In genomic region chr6:64732888-64733287, GRCh38 we compare ENCODE assay signal across 20 cellular contexts.
A peak's percentile ranks its signal among the peaks of the same experiment; 100 is the strongest.
DNase-seq lines count a peak whose midpoint lies in the region; FAIRE-seq and TF ChIP-seq lines count a peak whose summit lies in the region.
"Had no signal": no experiment of that assay in that cellular context is flagged by ENCODE, and none has a peak within 500 bp of the region (broad histone marks: within the 10 kb centered on the region; RNA-seq: fewer than 3 reads in every experiment).

No MANE protein-coding gene starts in this region.

- TF ChIP-seq CTCF in OCI-LY3 (IDR thresholded peaks at IDR 0.05; ENCODE audit: low read depth, low read length) = peak; percentile 67
- TF ChIP-seq CTCF in bronchial epithelial cell (IDR thresholded peaks at IDR 0.05; ENCODE audit: insufficient read depth, low read length, severe bottlenecking) = peak; percentile 3

- FAIRE-seq in bronchial epithelial cell (lab: Jason Lieb, UNC) = no peak
- FAIRE-seq: A549, pancreas had no signal

- H3K27ac ChIP-seq in OCI-LY3 (ENCODE audit: low read length) (no peak overlapping the region), mesendoderm (ENCODE audit: low read depth, low read length) (no peak overlapping the region)
- H3K27ac ChIP-seq: A549, HL-60, pancreas had no signal

- H3K9ac ChIP-seq in OCI-LY3 (ENCODE audit: low read length) = no peak overlapping the region
- H3K9ac ChIP-seq in mesendoderm (ENCODE audit: low read length) = no peak overlapping the region

- H3K4me2 ChIP-seq in OCI-LY3 (ENCODE audit: low read length) (no peak overlapping the region), mesendoderm (ENCODE audit: low read length) (no peak overlapping the region)
- H3K4me2 ChIP-seq: A549 had no signal

- no peak overlapping the region for H2BK5ac ChIP-seq in mesendoderm (ENCODE audit: low read length)

- H3K4me1 ChIP-seq in OCI-LY3 (ENCODE audit: low read length) (no peaks in the 10 kb centered on the region), mesendoderm (ENCODE audit: control insufficient read depth, low read depth, low read length) (no peaks in the 10 kb centered on the region)
- H3K4me1 ChIP-seq: A549, Caco-2, HAP-1, pancreas had no signal

- intact Hi-C loops in cardiac septum (cut with DNase I) = no loop called here

- no peaks in the 10 kb centered on the region for H3K9me3 ChIP-seq in OCI-LY3 (ENCODE audit: insufficient read depth, low read length)
- H3K9me3 ChIP-seq: A549, Caco-2, HAP-1, mucosa of descending colon, pancreas had no signal

- DNase-seq in NOMO-1 treated with DMSO at 0.1 percent for 48 hours (lab: John Stamatoyannopoulos, UW; ENCODE audit: unreplicated experiment) = peak; percentile 18
- no peak for DNase-seq in NOMO-1 treated with dmso at 0.1 percent for 144 hours (lab: John Stamatoyannopoulos, UW; ENCODE audit: unreplicated experiment)
- peak; percentile 12 for DNase-seq in bronchial epithelial cell (ENCODE audit: low read depth)
- DNase-seq in mesendoderm = peak; percentile 83
- DNase-seq in activated CD8-positive, alpha-beta memory T cell treated with anti-CD3 and anti-CD28 coated beads, Interleukin-2, amount 50 U/mL, for 4 hours = no peak
- no peak for DNase-seq in NCI-H446 treated with DMSO at 0.1 percent for 48 hours (lab: John Stamatoyannopoulos, UW)
- no peak for DNase-seq in cardiac septum (ENCODE audit: low spot score)
- DNase-seq: activated CD4-positive, alpha-beta T cell treated with anti-CD3 and anti-CD28 coated beads for 48 hours; activated naive CD8-positive, alpha-beta T cell treated with anti-CD3 and anti-CD28 coated beads, Interleukin-2, amount 50 U/mL, for 24 hours; activated T-cell treated with anti-CD3 and anti-CD28 coated beads, Interleukin-2, amount 50 U/mL, for 4 hours; immature natural killer cell; mucosa of descending colon; NCI-H2081 treated with DMSO at 0.1 percent for 48 hours; pancreas; substantia nigra had no signal

- H3K79me2 ChIP-seq in OCI-LY3 (ENCODE audit: low read length) (no peaks in the 10 kb centered on the region), mesendoderm (ENCODE audit: control insufficient read depth, insufficient read depth, low read length) (no peaks in the 10 kb centered on the region)

- no peak overlapping the region for H4K8ac ChIP-seq in mesendoderm (ENCODE audit: low read depth, low read length)

- no peak overlapping the region for H2AK5ac ChIP-seq in mesendoderm (ENCODE audit: low read length)

- no peak overlapping the region for H2BK15ac ChIP-seq in mesendoderm (replicated peaks; ENCODE audit: low read depth)

- no peak overlapping the region for H3K4me3 ChIP-seq in OCI-LY3 (ENCODE audit: low read length)
- H3K4me3 ChIP-seq in bronchial epithelial cell (ENCODE audit: low read depth, low read length) = no peak overlapping the region
- no peak overlapping the region for H3K4me3 ChIP-seq in mesendoderm (ENCODE audit: low read length)
- H3K4me3 ChIP-seq: A549, HAP-1, mucosa of descending colon, pancreas had no signal

- H3K36me3 ChIP-seq in OCI-LY3 (replicated peaks; ENCODE audit: low read depth, low read length) = no peaks in the 10 kb centered on the region
- H3K36me3 ChIP-seq in bronchial epithelial cell (ENCODE audit: control insufficient read depth, insufficient read depth, low read length) = no peaks in the 10 kb centered on the region
- H3K36me3 ChIP-seq in mesendoderm (ENCODE audit: control insufficient read depth, insufficient read depth, low read length) = no peaks in the 10 kb centered on the region
- H3K36me3 ChIP-seq: HAP-1, pancreas had no signal

- no peaks in the 10 kb centered on the region for H4K20me1 ChIP-seq in OCI-LY3 (ENCODE audit: insufficient read depth, low read length)

- H3K56ac ChIP-seq in mesendoderm (ENCODE audit: low read length) = no peak overlapping the region

- H4K5ac ChIP-seq in mesendoderm (ENCODE audit: low read length) = no peak overlapping the region

- no peak overlapping the region for H3K18ac ChIP-seq in mesendoderm (ENCODE audit: low read length)

- no peak overlapping the region for H2AFZ ChIP-seq in OCI-LY3 (ENCODE audit: low read depth, low read length)

- H3K4ac ChIP-seq in mesendoderm (ENCODE audit: low read depth, low read length) = no peak overlapping the region

- no peaks in the 10 kb centered on the region for H3K79me1 ChIP-seq in mesendoderm (ENCODE audit: low read length)

- no peaks in the 10 kb centered on the region for H3K27me3 ChIP-seq in OCI-LY3 (ENCODE audit: low read depth, low read length)
- H3K27me3 ChIP-seq in bronchial epithelial cell (ENCODE audit: control insufficient read depth, insufficient read depth, low read length) = no peaks in the 10 kb centered on the region
- H3K27me3 ChIP-seq in mesendoderm (ENCODE audit: insufficient read depth, low read length, poor library complexity) = no peaks in the 10 kb centered on the region
- H3K27me3 ChIP-seq: pancreas had no signal

- H3K23ac ChIP-seq in mesendoderm (ENCODE audit: low read length) = no peak overlapping the region

- no peak overlapping the region for H2BK120ac ChIP-seq in mesendoderm (ENCODE audit: low read depth, low read length)

Comparison
In these comparisons a context has a peak if more than half of its experiments do, and no peak if none do; other contexts are left out.
1. DNase-seq: peak in NOMO-1 treated with DMSO at 0.1 percent for 48 hours (single experiment), bronchial epithelial cell (single experiment) and mesendoderm (single experiment); none in NOMO-1 treated with dmso at 0.1 percent for 144 hours (single experiment), activated CD8-positive, alpha-beta memory T cell treated with anti-CD3 and anti-CD28 coated beads, Interleukin-2, amount 50 U/mL, for 4 hours (single experiment), NCI-H446 treated with DMSO at 0.1 percent for 48 hours (single experiment) and cardiac septum (single experiment).